9 cellular contexts compared by ENCODE assay signal in the genomic region with DNA sequence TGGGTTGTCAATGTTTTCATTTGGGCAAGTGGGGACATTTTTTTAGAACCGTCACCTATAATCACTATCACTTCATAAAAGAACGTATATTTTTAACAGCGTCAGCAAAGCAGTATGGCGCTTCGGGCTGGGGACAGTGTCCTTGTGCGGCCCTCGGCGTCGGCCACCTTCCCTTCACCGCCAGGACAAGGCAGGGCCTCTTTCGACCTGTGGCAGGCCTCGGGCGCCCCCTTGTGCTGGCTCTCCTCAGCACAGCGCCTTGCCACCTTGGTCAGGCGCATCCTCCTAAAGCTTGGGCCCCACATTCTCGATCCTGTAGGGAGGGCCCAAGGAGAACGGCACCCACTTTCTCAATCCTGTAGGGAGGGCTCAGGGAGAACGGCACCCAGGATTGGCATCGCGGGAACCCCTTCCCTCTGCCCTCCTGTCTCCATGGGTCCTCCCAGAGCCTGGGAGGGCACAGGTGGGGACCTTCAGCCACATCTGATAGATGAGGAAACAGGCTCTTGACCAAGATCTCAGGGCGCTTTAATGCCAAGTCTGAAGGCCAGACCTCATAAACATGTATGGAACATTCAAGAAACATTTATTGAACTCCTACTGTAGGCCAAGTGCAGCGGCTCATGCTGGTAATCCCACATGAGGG. TPM values are rescaled to one million over a fixed set of nuclear protein-coding genes. Genes with fewer than 3 reads are reported as not detected.
DNase-seq lines count a peak whose midpoint lies in the region; ATAC-seq, FAIRE-seq and TF ChIP-seq lines count a peak whose summit lies in the region.
"Had no signal": no experiment of that assay in that cellular context is flagged by ENCODE, and none has a peak within 500 bp of the region (broad histone marks: within the 10 kb centered on the region; RNA-seq: fewer than 3 reads in every experiment).

No MANE protein-coding gene starts in this region.

- H2BK12ac ChIP-seq in H1 (ENCODE audit: low read depth, low read length): 0 out of 2 replicates have a peak overlapping the region, but pooled peaks have one; percentile 29

- no peak overlapping the region for H3K4me2 ChIP-seq in H1 (ENCODE audit: insufficient read depth in 1 of 2, low read depth in 2 of 2, low read length in 2 of 2)

- POLR2A ChIA-PET in activated CD4-positive, alpha-beta memory T cell treated with anti-CD3 and anti-CD28 coated beads for 36 hours (lab: Charles Lee): no interaction called here
- POLR2A ChIA-PET in H1 (lab: Charles Lee; ENCODE audit: partially characterized antibody): no interaction called here

- DNase-seq in NCI-H345 (lab: John Stamatoyannopoulos, UW) (peak; percentile 70), H1 (ENCODE audit: low read depth in 1 of 2, low spot score in 2 of 2) (peak; percentile 59 to 97), mucosa of gallbladder (ENCODE audit: low spot score) (peak; percentile 74), superior temporal gyrus (ENCODE audit: extremely low spot score) (peak; percentile 27)
- DNase-seq in activated CD4-positive, alpha-beta memory T cell treated with anti-CD3 and anti-CD28 coated beads for 36 hours: peak; percentile 75

- H3K23ac ChIP-seq in H1 (ENCODE audit: insufficient read length): no peak overlapping the region

- H4K5ac ChIP-seq in H1 (ENCODE audit: insufficient read length, low read depth, low read length): no peak overlapping the region

- H3K27me3 ChIP-seq in H1 (replicated peaks in 1 of 4; ENCODE audit: control insufficient read depth in 3 of 4, extremely low read depth in 1 of 4, insufficient read depth in 3 of 4, low read length in 3 of 4): no peaks in the 10 kb centered on the region

- H3K4me1 ChIP-seq in H1 (replicated peaks in 1 of 4; ENCODE audit: control insufficient read depth in 3 of 4, insufficient read depth in 4 of 4, low read length in 3 of 4): no peaks in the 10 kb centered on the region

- H3K14ac ChIP-seq in H1 (ENCODE audit: insufficient read length): no peak overlapping the region

- no peaks in the 10 kb centered on the region; a peak in 1 of 4 replicates for H3K9me3 ChIP-seq in H1 (ENCODE audit: insufficient read depth in 2 of 2, low read depth in 1 of 2, low read length in 1 of 2)

- no peak overlapping the region for H3K4ac ChIP-seq in H1 (replicated peaks; ENCODE audit: insufficient read length, low read depth, low read length)

- TF ChIP-seq RAD21 in H1 (IDR thresholded peaks at IDR 0.05 in 1 of 2, conservative IDR thresholded peaks at IDR 0.05 in 1 of 2; ENCODE audit: low read depth in 2 of 2, low read length in 2 of 2): peak; percentile 98 to 100

- no peak overlapping the region for H3K4me3 ChIP-seq in H1 (ENCODE audit: extremely low read depth in 1 of 4, insufficient read depth in 2 of 4, low read depth in 3 of 4, low read length in 4 of 4)

- peaks cover 15% of the 10 kb centered on the region; the same call in 1 of the 2 replicates for H3K23me2 ChIP-seq in H1 (ENCODE audit: low read depth, low read length)

- H3K4me3 Mint-ChIP-seq in activated CD4-positive, alpha-beta memory T cell treated with anti-CD3 and anti-CD28 coated beads for 36 hours: no peak overlapping the region

- H3K18ac ChIP-seq in H1 (ENCODE audit: extremely low read depth, low read length): no peak overlapping the region

- FAIRE-seq in H1 (lab: Jason Lieb, UNC): peak; percentile 36
- FAIRE-seq: endometrium had no signal

- H2BK5ac ChIP-seq in H1 (ENCODE audit: low read depth, low read length): no peak overlapping the region

- H2AK5ac ChIP-seq in H1 (ENCODE audit: low read depth, low read length): no peak overlapping the region

- no peak overlapping the region for H2BK15ac ChIP-seq in H1 (ENCODE audit: low read length)

- no peaks in the 10 kb centered on the region for H3K36me3 Mint-ChIP-seq in activated CD4-positive, alpha-beta memory T cell treated with anti-CD3 and anti-CD28 coated beads for 36 hours

- no peak overlapping the region for H2AFZ ChIP-seq in H1 (ENCODE audit: low read length)

- WGBS in H1 (ENCODE audit: extremely low coverage in 1 of 2, insufficient coverage in 1 of 2, insufficient read length in 1 of 2, insufficient replicate concordance in 2 of 2, low coverage in 1 of 2, low lambda C conversion rate in 2 of 2, missing lambda C conversion rate in 1 of 2), 2 experiments: 32% methylated on average over 22 of the region's 22 CpGs; no CpG with 5 or more reads in 1 of the 2 experiments

- H4K20me1 ChIP-seq in H1 (replicated peaks in 1 of 2; ENCODE audit: control insufficient read depth in 1 of 2, insufficient read depth in 2 of 2, low read length in 2 of 2): peaks cover 0 to 16% of the 10 kb centered on the region in 2 experiments

- no peak overlapping the region for H2BK20ac ChIP-seq in H1 (ENCODE audit: low read length)

- no peak for TF ChIP-seq EP300 in H1 (IDR thresholded peaks at IDR 0.05; ENCODE audit: borderline replicate concordance in 1 of 2, low read depth in 2 of 2, low read length in 2 of 2)

- no peak for TF ChIP-seq POLR2A in H1 (IDR thresholded peaks at IDR 0.05; ENCODE audit: control extremely low read depth in 1 of 2, low read depth in 2 of 2, low read length in 2 of 2)

- CTCF ChIA-PET in activated CD4-positive, alpha-beta memory T cell treated with anti-CD3 and anti-CD28 coated beads for 36 hours (lab: Charles Lee): interaction anchor here (0.6 to 1.6 kb wide), 6 partner anchors 9 to 278 kb away, joined by 3 to 6 read pairs (median 4); no protein-coding TSS in a partner anchor
- CTCF ChIA-PET in H1 (lab: Charles Lee; ENCODE audit: partially characterized antibody): interaction anchor here (0.5 to 2.9 kb wide), 39 partner anchors 13 to 1174 kb away, joined by 3 to 22 read pairs (median 4); no protein-coding TSS in a partner anchor

- H3K4me1 Mint-ChIP-seq in activated CD4-positive, alpha-beta memory T cell treated with anti-CD3 and anti-CD28 coated beads for 36 hours (ENCODE audit: low read depth): peaks cover 2% of the 10 kb centered on the region

- intact Hi-C loops in activated CD4-positive, alpha-beta memory T cell treated with anti-CD3 and anti-CD28 coated beads for 36 hours (cut with micrococcal nuclease): no loop called here

- H3K56ac ChIP-seq in H1 (replicated peaks; ENCODE audit: insufficient read length, low read depth, low read length): no peak overlapping the region

- no peak overlapping the region for H3K27ac ChIP-seq in 22Rv1
- no peak overlapping the region for H3K27ac ChIP-seq in H1 (ENCODE audit: low read depth, low read length)

- H4K8ac ChIP-seq in H1 (ENCODE audit: extremely low read depth, insufficient read depth, low read length): no peak overlapping the region

- H3K9ac ChIP-seq in H1 (replicated peaks in 1 of 4; ENCODE audit: extremely low read depth in 1 of 4, low read depth in 3 of 4, low read length in 3 of 4): no peak overlapping the region

- H3K79me1 ChIP-seq in H1 (ENCODE audit: low read depth, low read length): no peaks in the 10 kb centered on the region

- H4K91ac ChIP-seq in H1 (replicated peaks; ENCODE audit: insufficient read length, low read length): no peak overlapping the region

- no peak for ATAC-seq in GM21367 (IDR thresholded peaks at IDR 0.05; ENCODE audit: unreplicated experiment)

- H3K79me2 ChIP-seq in H1 (ENCODE audit: control insufficient read depth in 1 of 2, insufficient read depth in 2 of 2, low read length in 2 of 2): no peaks in the 10 kb centered on the region

- H3K36me3 ChIP-seq in H1 (ENCODE audit: control insufficient read depth in 2 of 4, insufficient read depth in 4 of 4, low read length in 3 of 4): no peaks in the 10 kb centered on the region

- no peaks in the 10 kb centered on the region for H3K9me3 Mint-ChIP-seq in activated CD4-positive, alpha-beta memory T cell treated with anti-CD3 and anti-CD28 coated beads for 36 hours

- no peak overlapping the region for H2BK120ac ChIP-seq in H1 (replicated peaks; ENCODE audit: low read depth, low read length)

- no peak overlapping the region for H3K27ac Mint-ChIP-seq in activated CD4-positive, alpha-beta memory T cell treated with anti-CD3 and anti-CD28 coated beads for 36 hours

- TF ChIP-seq CTCF in 22Rv1 (IDR thresholded peaks at IDR 0.05): peak; percentile 87
- TF ChIP-seq CTCF in GM12872 (IDR thresholded peaks at IDR 0.05; ENCODE audit: insufficient read depth, low read depth, low read length): peak; percentile 60
- peak; percentile 94 to 99 (median 98) for TF ChIP-seq CTCF in H1 (IDR thresholded peaks at IDR 0.05; ENCODE audit: control extremely low read depth in 1 of 3, insufficient read depth in 1 of 3, low read depth in 1 of 3, low read length in 3 of 3)

- H3K27me3 Mint-ChIP-seq in activated CD4-positive, alpha-beta memory T cell treated with anti-CD3 and anti-CD28 coated beads for 36 hours: peaks cover 13% of the 10 kb centered on the region

TF ChIP-seq in H1, 55 proteins besides CTCF, POLR2A, EP300 and RAD21 (continues in another document):
- TF ChIP-seq GTF2F1 (IDR thresholded peaks at IDR 0.05; ENCODE audit: borderline replicate concordance, low read depth, low read length) (peak; percentile 40; the same call in 1 of the 2 replicates), CREB1 (IDR thresholded peaks at IDR 0.05) (0 out of 2 replicates have a peak, but pooled peaks have one; percentile 20), SP4 (IDR thresholded peaks at IDR 0.05; ENCODE audit: low read length) (no peak), JUND (IDR thresholded peaks at IDR 0.05; ENCODE audit: low read length) (0 out of 2 replicates have a peak, but pooled peaks have one; percentile 25), SP2 (IDR thresholded peaks at IDR 0.05; ENCODE audit: low read length) (no peak), CHD2 (IDR thresholded peaks at IDR 0.05; ENCODE audit: low read length) (0 out of 2 replicates have a peak, but pooled peaks have one; percentile 8), GABPA (IDR thresholded peaks at IDR 0.05; ENCODE audit: borderline replicate concordance, insufficient read depth, low read length) (peak; percentile 73; the same call in 1 of the 2 replicates)
- TF ChIP-seq, protein P1, sequence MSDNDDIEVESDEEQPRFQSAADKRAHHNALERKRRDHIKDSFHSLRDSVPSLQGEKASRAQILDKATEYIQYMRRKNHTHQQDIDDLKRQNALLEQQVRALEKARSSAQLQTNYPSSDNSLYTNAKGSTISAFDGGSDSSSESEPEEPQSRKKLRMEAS (IDR thresholded peaks at IDR 0.05): peak; percentile 47

RNA-seq across cellular contexts. Expression of gene FADD, which starts 11.5 kb away (rescaled TPM):
- 10 to 100 TPM; 31.8 to 33.9 TPM for total RNA-seq in activated CD4-positive, alpha-beta memory T cell treated with anti-CD3 and anti-CD28 coated beads for 36 hours
- 43.8 and 43.9 TPM in 2 replicates for total RNA-seq in H1 (2021; fragmentation: NEBNext Ultra II Directional; extraction: Animal tissue kit (Norgen Biotek cat#: 25700))
- 29.0 and 37.4 TPM in 2 replicates for polyA plus RNA-seq in H1 (2011; rRNA removed)
- polyA plus RNA-seq in H1 (2011; cell fraction: cytosol; rRNA removed): 40.3 TPM
- polyA plus RNA-seq in H1 (2011; cell fraction: nucleus; rRNA removed): 31.3 TPM
- polyA plus RNA-seq in H1 (2012, experiment 1 of 2): 34.2 to 40.6 TPM (median 39.4 TPM) in 4 replicates
- polyA plus RNA-seq in H1 (2012, experiment 2 of 2): 42.8 TPM
- polyA plus RNA-seq in H1 (2013, experiment 1 of 2): 36.2 TPM
- 35.3 TPM for polyA plus RNA-seq in H1 (2013, experiment 2 of 2)
- polyA minus RNA-seq in H1 (2011; rRNA and poly(A)+ RNA removed): 33.9 and 44.7 TPM in 2 replicates
- polyA minus RNA-seq in H1 (2011; cell fraction: cytosol; rRNA and poly(A)+ RNA removed): 25.3 TPM
- polyA minus RNA-seq in H1 (2011; cell fraction: nucleus; rRNA and poly(A)+ RNA removed): 22.5 TPM
- total RNA-seq in mucosa of gallbladder: 32.7 TPM

Comparison
In these comparisons a context has a peak if more than half of its experiments do, and no peak if none do; other contexts are left out.
1. DNase-seq: peak in every context shown above with its lines; median percentile 78 in H1; 75 in activated CD4-positive, alpha-beta memory T cell treated with anti-CD3 and anti-CD28 coated beads for 36 hours; 74 in mucosa of gallbladder; 70 in NCI-H345; 27 in superior temporal gyrus.